ENCODE assay signal across 8 cellular contexts in genomic region chr19:30227661-30228112, GRCh38.
DNase-seq lines count a peak whose midpoint lies in the region; ATAC-seq and TF ChIP-seq lines count a peak whose summit lies in the region.

No MANE protein-coding gene starts in this region.

- H3K27ac ChIP-seq in colonic mucosa (no peak overlapping the region), left lung (no peak overlapping the region)

- peak overlapping the region in 1 of 2 donors; percentile 40 for H3K9ac ChIP-seq in colonic mucosa (ENCODE audit: low read depth in 2 of 2, low read length in 2 of 2)

- H3K36me3 ChIP-seq in BJ (ENCODE audit: control insufficient read depth, insufficient read depth, low read length) (no peaks in the 10 kb centered on the region), colonic mucosa (no peaks in the 10 kb centered on the region), left lung (no peaks in the 10 kb centered on the region)

- H3K27me3 ChIP-seq in BJ (ENCODE audit: control insufficient read depth, insufficient read depth, low read length) (peaks cover 18% of the 10 kb centered on the region), colonic mucosa (peaks cover 67% of the 10 kb centered on the region), left lung (peaks cover 54 to 98% of the 10 kb centered on the region in 2 donors)

- POLR2A ChIA-PET in BJ (lab: Charles Lee): no interaction called here

- H3K4me3 ChIP-seq in BJ (ENCODE audit: low read depth, low read length) (peak overlapping the region; percentile 57), colonic mucosa (peak overlapping the region; percentile 45), left lung (peak overlapping the region; percentile 29 to 39)

- no peaks in the 10 kb centered on the region for H3K9me3 ChIP-seq in colonic mucosa
- H3K9me3 ChIP-seq in left lung: no peaks in the 10 kb centered on the region

- DNase-seq in BJ (ENCODE audit: low read depth) (no peak), SW480 (ENCODE audit: low spot score) (peak; percentile 53), colonic mucosa (peak; percentile 67), left lung (peak; percentile 43 to 76)
- peak; percentile 6 to 62 (median 17) for DNase-seq in stimulated activated CD4-positive, alpha-beta T cell treated with anti-CD3 and anti-CD28 coated beads, TNF-alpha, amount 100 ng/mL, for 24 hours (ENCODE audit: low read depth in 3 of 3)

- intact Hi-C loops in colonic mucosa (cut with DNase I): no loop called here
- intact Hi-C loops in left lung (cut with DNase I): no loop called here

- CTCF ChIA-PET in BJ (lab: Yijun Ruan, JAX): no interaction called here

- TF ChIP-seq CTCF in BJ (IDR thresholded peaks at IDR 0.05; ENCODE audit: insufficient read depth, low read depth, low read length) (peak; percentile 31), colonic mucosa (IDR thresholded peaks at IDR 0.05) (peak; percentile 24), left lung (IDR thresholded peaks at IDR 0.05) (peak; percentile 48 to 53)

- H3K4me1 ChIP-seq in colonic mucosa (peaks cover 6% of the 10 kb centered on the region), left lung (peaks cover 6 to 31% of the 10 kb centered on the region in 2 donors)

- ATAC-seq in GM18907 (IDR thresholded peaks at IDR 0.05; ENCODE audit: unreplicated experiment) (peak; percentile 86), HG03521 (IDR thresholded peaks at IDR 0.05; ENCODE audit: unreplicated experiment) (peak; percentile 74), left lung (peak; percentile 90), HG03378 (IDR thresholded peaks at IDR 0.05; ENCODE audit: unreplicated experiment) (no peak)
